Comparison of ENCODE assay signal across 32 cellular contexts in genomic region chr9:136486823-136487620, GRCh38.
"Had no signal": no experiment of that assay in that cellular context is flagged by ENCODE, and none has a peak within 500 bp of the region (broad histone marks: within the 10 kb centered on the region; RNA-seq: fewer than 3 reads in every experiment).

No MANE protein-coding gene starts in this region.

- H3K27me3 Mint-ChIP-seq: activated CD4-positive, alpha-beta memory T cell treated with anti-CD3 and anti-CD28 coated beads, Interleukin-2, amount 10 ng/mL, durations not matched to agents 7 days and 5 days; activated CD8-positive, alpha-beta memory T cell treated with anti-CD3 and anti-CD28 coated beads, Interleukin-2, amount 10 ng/mL, durations not matched to agents 7 days and 5 days; activated naive CD4-positive, alpha-beta T cell treated with anti-CD3 and anti-CD28 coated beads, Interleukin-2, amount 50 U/mL, for 24 hours; activated naive CD8-positive, alpha-beta T cell treated with anti-CD3 and anti-CD28 coated beads, Interleukin-2, amount 10 ng/mL, durations not matched to agents 7 days and 5 days had no signal

- H3K4me3 ChIP-seq: ascending aorta, breast epithelium, Peyer's patch, SJCRH30, SK-N-MC had no signal

- H3K9me3 ChIP-seq: ascending aorta, breast epithelium, Peyer's patch, SJCRH30 had no signal

- H3K36me3 Mint-ChIP-seq: activated naive CD4-positive, alpha-beta T cell treated with anti-CD3 and anti-CD28 coated beads, Interleukin-2, amount 50 U/mL, for 24 hours had no signal

- H3K4me3 Mint-ChIP-seq: activated CD4-positive, alpha-beta memory T cell treated with anti-CD3 and anti-CD28 coated beads, Interleukin-2, amount 10 ng/mL, durations not matched to agents 7 days and 5 days; activated CD8-positive, alpha-beta memory T cell treated with anti-CD3 and anti-CD28 coated beads, Interleukin-2, amount 10 ng/mL, durations not matched to agents 7 days and 5 days; activated naive CD4-positive, alpha-beta T cell treated with anti-CD3 and anti-CD28 coated beads, Interleukin-2, amount 50 U/mL, for 24 hours; activated naive CD8-positive, alpha-beta T cell treated with anti-CD3 and anti-CD28 coated beads, Interleukin-2, amount 10 ng/mL, durations not matched to agents 7 days and 5 days had no signal

- H3K27ac ChIP-seq: ascending aorta, breast epithelium, KMS-11, Peyer's patch, SJCRH30, SK-N-MC, WERI-Rb-1 had no signal

- H3K27ac Mint-ChIP-seq: activated CD4-positive, alpha-beta memory T cell treated with anti-CD3 and anti-CD28 coated beads, Interleukin-2, amount 10 ng/mL, durations not matched to agents 7 days and 5 days; activated CD8-positive, alpha-beta memory T cell treated with anti-CD3 and anti-CD28 coated beads, Interleukin-2, amount 10 ng/mL, durations not matched to agents 7 days and 5 days; activated naive CD4-positive, alpha-beta T cell treated with anti-CD3 and anti-CD28 coated beads, Interleukin-2, amount 50 U/mL, for 24 hours; activated naive CD8-positive, alpha-beta T cell treated with anti-CD3 and anti-CD28 coated beads, Interleukin-2, amount 10 ng/mL, durations not matched to agents 7 days and 5 days; activated T-helper 2 cell treated with anti-CD3 and anti-CD28 coated beads, Interferon-gamma antibody, Interleukin-2, Interleukin-4, amounts not matched to agents 10 μg/mL and 5 μg/mL and 100 μg/mL, durations not matched to agents 14 hours and 24 hours and 36 hours had no signal

- DNase-seq: activated CD4-positive, alpha-beta memory T cell treated with anti-CD3 and anti-CD28 coated beads, Interleukin-2, amount 10 ng/mL, durations not matched to agents 7 days and 5 days; activated CD4-positive, alpha-beta T cell treated with anti-CD3 and anti-CD28 coated beads for 1 hour; activated CD4-positive, alpha-beta T cell treated with anti-CD3 and anti-CD28 coated beads for 48 hours; activated CD4-positive, CD25-positive, alpha-beta regulatory T cell; activated CD8-positive, alpha-beta memory T cell treated with anti-CD3 and anti-CD28 coated beads for 24 hours; activated CD8-positive, alpha-beta memory T cell treated with anti-CD3 and anti-CD28 coated beads, Interleukin-2, amount 10 ng/mL, durations not matched to agents 7 days and 5 days; activated CD8-positive, alpha-beta memory T cell treated with anti-CD3 and anti-CD28 coated beads, Interleukin-2, amount 50 U/mL, for 48 hours; activated gamma-delta T cell; activated naive CD4-positive, alpha-beta T cell treated with Interleukin-2 at 50 U/mL for 16 hours; activated naive CD8-positive, alpha-beta T cell treated with anti-CD3 and anti-CD28 coated beads, Interleukin-2, amount 10 ng/mL, durations not matched to agents 7 days and 5 days; amygdala; MM.1S; MV-4-11; NCI-H1092; NCI-H1436 treated with DMSO at 0.1 percent for 48 hours; NCI-H1694 treated with DMSO at 0.1 percent for 48 hours; NCI-H2029; NCI-H345; NCI-H524 treated with DMSO at 0.1 percent for 48 hours; PC-3; Peyer's patch; RPMI8226; SHP77; SJCRH30; T1000; WERI-Rb-1 had no signal

- ATAC-seq: activated CD8-positive, alpha-beta memory T cell treated with anti-CD3 and anti-CD28 coated beads, Interleukin-2, amount 10 ng/mL, durations not matched to agents 7 days and 5 days; PC-3 had no signal

- H3K27me3 ChIP-seq: ascending aorta, breast epithelium, Peyer's patch, SJCRH30 had no signal

- H3K9me3 Mint-ChIP-seq: activated CD4-positive, alpha-beta memory T cell treated with anti-CD3 and anti-CD28 coated beads, Interleukin-2, amount 10 ng/mL, durations not matched to agents 7 days and 5 days; activated naive CD4-positive, alpha-beta T cell treated with anti-CD3 and anti-CD28 coated beads, Interleukin-2, amount 50 U/mL, for 24 hours; activated naive CD8-positive, alpha-beta T cell treated with anti-CD3 and anti-CD28 coated beads, Interleukin-2, amount 10 ng/mL, durations not matched to agents 7 days and 5 days; activated T-helper 2 cell treated with anti-CD3 and anti-CD28 coated beads, Interferon-gamma antibody, Interleukin-2, Interleukin-4, amounts not matched to agents 10 μg/mL and 5 μg/mL and 100 μg/mL, durations not matched to agents 14 hours and 24 hours and 36 hours had no signal
